Comparison of ENCODE assay signal across 1 cellular context in genomic region chr2:68235090-68235489, GRCh38.
TF ChIP-seq lines count a peak whose summit lies in the region.

No MANE protein-coding gene starts in this region.

TF ChIP-seq in SK-N-SH treated with all-trans-retinoic acid at 6 μM for 48 hours, 23 proteins besides CTCF, POLR2A, EP300 and RAD21 (continued from another document):
- TF ChIP-seq CSRNP3 (CRISPR knock-in tag; IDR thresholded peaks at IDR 0.05) = 0 out of 2 replicates have a peak, but pooled peaks have one; percentile 20
- no peak for TF ChIP-seq OSR1 (CRISPR knock-in tag; IDR thresholded peaks at IDR 0.05)
TF ChIP-seq in SK-N-SH treated with all-trans-retinoic acid at 6 μM for 48 hours: peak in this region for 2.
